Comparison of ENCODE assay signal across 12 cellular contexts in the genomic region with DNA sequence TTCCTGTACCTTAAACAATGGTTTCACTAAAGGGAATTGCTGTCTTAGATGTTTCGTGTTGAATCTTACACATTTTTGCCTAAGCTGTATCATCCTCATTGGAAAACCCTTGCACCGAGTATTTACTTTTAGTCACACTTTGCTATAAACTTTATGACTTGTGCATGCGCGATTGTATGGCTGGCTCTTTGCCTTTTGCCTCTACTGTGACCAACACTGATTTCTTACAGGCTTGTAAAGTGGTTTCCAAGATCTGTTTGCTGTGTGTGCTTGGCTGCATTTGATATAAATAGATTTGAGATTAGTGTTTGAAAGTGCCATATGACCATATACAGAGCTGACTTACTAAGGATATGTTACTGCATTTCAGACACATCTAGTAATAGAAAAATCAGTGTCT. TPM values are rescaled to one million over a fixed set of nuclear protein-coding genes. Genes with fewer than 3 reads are reported as not detected.
DNase-seq lines count a peak whose midpoint lies in the region; ATAC-seq, FAIRE-seq and TF ChIP-seq lines count a peak whose summit lies in the region.
"Had no signal": no experiment of that assay in that cellular context is flagged by ENCODE, and none has a peak within 500 bp of the region (broad histone marks: within the 10 kb centered on the region; RNA-seq: fewer than 3 reads in every experiment).

No MANE protein-coding gene starts in this region.

- in situ Hi-C loops in Panc1 (cut with HindIII; ENCODE audit: low pct_unique_long_range_greater_than_20kb, low sequenced_read_pairs), result no loop called here

- DNase-seq in H4 (ENCODE audit: low spot score), result peak; percentile 66
- DNase-seq in Panc1 (ENCODE audit: low read depth, low spot score), result peak; percentile 75
- peak in 1 of 2 donors; percentile 38 for DNase-seq in cardiac muscle cell (ENCODE audit: low read depth in 1 of 2, low spot score in 1 of 2)
- DNase-seq in sigmoid colon, result no peak
- no peak for DNase-seq in head of caudate nucleus
- DNase-seq in GM12891 (ENCODE audit: insufficient read length, low spot score), result no peak
- DNase-seq in NCI-H82 treated with DMSO at 0.1 percent for 48 hours (lab: John Stamatoyannopoulos, UW; ENCODE audit: unreplicated experiment), result no peak
- DNase-seq: activated gamma-delta T cell treated with Interleukin-2 at 50 U/mL for 16 hours, mesendoderm had no signal

- CTCF ChIA-PET in Panc1 (lab: Charles Lee), result interaction anchor here (0.6 kb wide), 1 partner anchor 145 kb away, joined by 6 read pairs; no protein-coding TSS in a partner anchor

- H3K9me3 ChIP-seq in Panc1 (ENCODE audit: control insufficient read depth, insufficient read depth, low read depth, low read length) (no peaks in the 10 kb centered on the region), cardiac muscle cell (ENCODE audit: low read depth) (no peaks in the 10 kb centered on the region), sigmoid colon (no peaks in the 10 kb centered on the region)

- no peaks in the 10 kb centered on the region for H3K36me3 ChIP-seq in Panc1 (ENCODE audit: control insufficient read depth, insufficient read depth, low read length)
- no peaks in the 10 kb centered on the region for H3K36me3 ChIP-seq in cardiac muscle cell
- H3K36me3 ChIP-seq in sigmoid colon, result no peaks in the 10 kb centered on the region

- H3K27ac ChIP-seq in Panc1 (ENCODE audit: low read length) (peak overlapping the region; percentile 81), cardiac muscle cell (peak overlapping the region; percentile 94), sigmoid colon (peak overlapping the region; percentile 33 to 86 (median 72))
- H3K27ac ChIP-seq: skin epidermis had no signal

- 14 to 57% methylated on average over 4 of the region's 4 CpGs for WGBS in sigmoid colon, 2 donors

- TF ChIP-seq CTCF in Panc1 (IDR thresholded peaks at IDR 0.05) (no peak), cardiac muscle cell (IDR thresholded peaks at IDR 0.05; ENCODE audit: low read depth, low read length) (no peak), sigmoid colon (IDR thresholded peaks at IDR 0.05) (no peak)

- POLR2A ChIA-PET in Panc1 (lab: Charles Lee), result interaction anchor here (0.5 to 1.0 kb wide), 2 partner anchors 11 to 13 kb away, joined by 7 to 11 read pairs; no protein-coding TSS in a partner anchor

- no peaks in the 10 kb centered on the region for H3K27me3 ChIP-seq in Panc1 (ENCODE audit: control insufficient read depth, insufficient read depth, low read length)
- no peaks in the 10 kb centered on the region for H3K27me3 ChIP-seq in cardiac muscle cell
- H3K27me3 ChIP-seq in sigmoid colon, result no peaks in the 10 kb centered on the region

- intact Hi-C loops in Panc1 (cut with micrococcal nuclease; ENCODE audit: unreplicated experiment), result no loop called here
- intact Hi-C loops in sigmoid colon (cut with DNase I), result no loop called here
- intact Hi-C loops in head of caudate nucleus (cut with DNase I), result no loop called here

- no peak for FAIRE-seq in GM12891 (lab: Jason Lieb, UNC)
- FAIRE-seq: K562 had no signal

- H3K4me1 ChIP-seq in Panc1 (ENCODE audit: control insufficient read depth, insufficient read depth, low read length), result peaks cover 54% of the 10 kb centered on the region
- H3K4me1 ChIP-seq in cardiac muscle cell (ENCODE audit: low read depth), result peaks cover 28% of the 10 kb centered on the region
- H3K4me1 ChIP-seq in sigmoid colon, result peaks cover 0 to 78% (median 57%) of the 10 kb centered on the region in 4 donors

- BruUV-seq in Panc1 (replicated peaks; lab: Mats Ljungman, UMichigan), result no TSS peak

- H3K4me3 ChIP-seq in Panc1 (ENCODE audit: low read depth in 2 of 2, low read length in 2 of 2), result peak overlapping the region in 1 of 2 experiments; percentile 13; a peak in 1 of 4 replicates
- H3K4me3 ChIP-seq in cardiac muscle cell, result no peak overlapping the region
- no peak overlapping the region for H3K4me3 ChIP-seq in sigmoid colon
- H3K4me3 ChIP-seq: K562, skin epidermis had no signal

- TF ChIP-seq POLR2A in sigmoid colon (IDR thresholded peaks at IDR 0.05), result no peak
- no peak for TF ChIP-seq POLR2A in GM12891 (IDR thresholded peaks at IDR 0.05; ENCODE audit: low read depth, low read length)

- peak in 1 of 4 donors; percentile 51 for TF ChIP-seq EP300 in sigmoid colon (IDR thresholded peaks at IDR 0.05)

- ATAC-seq in Panc1 (peak; percentile 86), HG02610 (IDR thresholded peaks at IDR 0.05; ENCODE audit: unreplicated experiment) (no peak)

TF ChIP-seq in GM12891, 5 proteins besides CTCF, POLR2A, EP300 and RAD21:
- no peak for TF ChIP-seq TAF1 (IDR thresholded peaks at IDR 0.05; ENCODE audit: low read depth, low read length)
- TF ChIP-seq SPI1 (IDR thresholded peaks at IDR 0.05; ENCODE audit: low read depth, low read length), result no peak
- TF ChIP-seq POLR2AphosphoS5 (IDR thresholded peaks at IDR 0.05; ENCODE audit: low read depth, low read length), result no peak
- no peak for TF ChIP-seq PAX5 (IDR thresholded peaks at IDR 0.05; ENCODE audit: insufficient read depth, low read length, severe bottlenecking)
- no peak for TF ChIP-seq POU2F2 (IDR thresholded peaks at IDR 0.05; ENCODE audit: low read depth, low read length)

RNA-seq across cellular contexts. Expression of a gene that starts 40.5 kb away (rescaled TPM):
- total RNA-seq in H4 (2014; rRNA removed; shearing (Covaris generic)), result 7.8 and 9.1 TPM in 2 replicates
- total RNA-seq in Panc1 (2021; ENCODE audit: unreplicated experiment) (107 TPM), cardiac muscle cell (16.9 and 23.6 TPM in 2 replicates), sigmoid colon (100 to 1,000 TPM; 143 to 348 (median 203) TPM)
- polyA plus RNA-seq in Panc1 (2012; ENCODE audit: insufficient read length), result 42.2 TPM
- polyA plus RNA-seq in cardiac muscle cell (3.5 and 4.8 TPM in 2 replicates), sigmoid colon (100 to 1,000 TPM in 1 of 3 donors, 10 to 100 TPM in 2; 34.7 to 113 (median 65.5) TPM)
- 25.4 TPM for polyA plus RNA-seq in GM12891 (2012; ENCODE audit: low read depth, missing spikeins)

Comparison
In these comparisons a context has a peak if more than half of its experiments do, and no peak if none do; other contexts are left out.
1. DNase-seq: peak in H4 (single experiment) and Panc1 (single experiment); none in sigmoid colon (single experiment), head of caudate nucleus (0 of 42), GM12891 (single experiment) and NCI-H82 treated with DMSO at 0.1 percent for 48 hours (single experiment).
2. Peak in every context shown above with its lines, with median percentiles within 50 percentile points of each other: H3K27ac ChIP-seq.